ENCODE assay signal across 8 cellular contexts in the genomic region with DNA sequence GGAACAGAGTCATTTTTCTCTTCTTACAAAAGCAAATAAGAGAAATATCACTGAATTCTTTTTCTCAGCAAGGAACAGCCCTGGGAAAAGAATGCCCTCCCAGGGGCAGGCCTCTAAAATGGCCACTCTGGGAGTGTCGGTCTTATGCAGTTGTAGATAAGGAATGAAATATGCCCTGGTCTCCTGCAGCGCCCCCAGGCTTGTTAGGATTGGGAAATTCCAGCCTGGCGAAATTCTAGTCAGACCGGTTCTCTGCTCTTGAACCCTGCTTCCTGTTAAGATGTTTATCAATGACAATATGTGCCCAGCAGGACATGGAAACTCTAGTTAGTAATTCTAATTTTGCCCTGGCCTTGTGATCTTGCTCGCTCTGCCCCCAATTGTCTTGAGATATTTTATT.
DNase-seq lines count a peak whose midpoint lies in the region; ATAC-seq and TF ChIP-seq lines count a peak whose summit lies in the region.
"Not testable (repeated sequence)": the region's sequence is repeated elsewhere in the genome, so short reads cannot be mapped to it uniquely, and the experiment has no call there.

No MANE protein-coding gene starts in this region.

- not testable (repeated sequence) for H3K79me2 ChIP-seq in HCT116 (ENCODE audit: insufficient read depth, low read length); trophoblast cell (ENCODE audit: control insufficient read depth, insufficient read depth, low read length, poor library complexity)

- not testable (repeated sequence) for H2BK12ac ChIP-seq in trophoblast cell (ENCODE audit: low read length)

- not testable (repeated sequence) for H3K18ac ChIP-seq in trophoblast cell (ENCODE audit: low read length)

- not testable (repeated sequence) for H3K4me2 ChIP-seq in HCT116 (ENCODE audit: low read length); trophoblast cell (ENCODE audit: low read length)

- BruUV-seq in Caco-2 (replicated peaks; lab: Mats Ljungman, UMichigan); HCT116 (replicated peaks; lab: Mats Ljungman, UMichigan): not testable (repeated sequence)

- not testable (repeated sequence) for H3K4me3 Mint-ChIP-seq in Caco-2 (ENCODE audit: unreplicated experiment); WTC11; endodermal cell

- not testable (repeated sequence) for H2AK5ac ChIP-seq in trophoblast cell (ENCODE audit: low read length)

- H3K27ac Mint-ChIP-seq in Caco-2 (ENCODE audit: unreplicated experiment): peak overlapping the region; percentile 7
- H3K27ac Mint-ChIP-seq in WTC11, endodermal cell: not testable (repeated sequence)

- intact Hi-C loops in Caco-2 (cut with micrococcal nuclease; ENCODE audit: unreplicated experiment): loop anchor here (5.0 kb wide), 1 partner anchor 39 kb away; no protein-coding TSS in a partner anchor
- intact Hi-C loops in HCT116 (cut with micrococcal nuclease): not testable (repeated sequence)

- H3K79me1 ChIP-seq in trophoblast cell (ENCODE audit: low read length): peaks cover 12% of the 10 kb centered on the region

- not testable (repeated sequence) for H4K91ac ChIP-seq in trophoblast cell (ENCODE audit: low read depth, low read length)

- POLR2A ChIA-PET in Caco-2 (lab: Charles Lee); HCT116 (lab: Charles Lee); WTC11 (lab: Charles Lee): not testable (repeated sequence)

- CTCF ChIA-PET in Caco-2 (lab: Charles Lee); HCT116 (lab: Charles Lee); WTC11 (lab: Charles Lee): not testable (repeated sequence)

- not testable (repeated sequence) for H4K8ac ChIP-seq in trophoblast cell (ENCODE audit: low read depth, low read length)

- H2BK5ac ChIP-seq in trophoblast cell (ENCODE audit: low read depth, low read length, poor library complexity): not testable (repeated sequence)

- not testable (repeated sequence) for H3K4ac ChIP-seq in trophoblast cell (ENCODE audit: low read depth, low read length)

- H3K4me1 ChIP-seq in Caco-2 (peaks cover 29% of the 10 kb centered on the region), HCT116 (ENCODE audit: control insufficient read depth in 1 of 2, insufficient read depth in 2 of 2, low read length in 2 of 2) (peaks cover 12 to 27% of the 10 kb centered on the region in 2 experiments)
- H3K4me1 ChIP-seq in endodermal cell (ENCODE audit: control insufficient read depth, insufficient read depth, low read length); iPS DF 6.9 (ENCODE audit: control insufficient read depth, insufficient read depth, low read length); trophoblast cell (ENCODE audit: control insufficient read depth in 1 of 2, insufficient read depth in 2 of 2, low read length in 2 of 2): not testable (repeated sequence)

- peaks cover 29% of the 10 kb centered on the region for H3K9me3 ChIP-seq in Caco-2
- H3K9me3 ChIP-seq in HCT116 (ENCODE audit: control insufficient read depth in 1 of 2, insufficient read depth in 1 of 2, low read depth in 1 of 2, low read length in 2 of 2); iPS DF 6.9 (ENCODE audit: control insufficient read depth, insufficient read depth, low read length); trophoblast cell (ENCODE audit: insufficient read depth, low read depth, low read length): not testable (repeated sequence)
- peaks cover 23% of the 10 kb centered on the region for H3K9me3 ChIP-seq in endodermal cell (ENCODE audit: control insufficient read depth, low read length)

- H4K20me1 ChIP-seq in HCT116 (ENCODE audit: insufficient read depth): not testable (repeated sequence)

- not testable (repeated sequence) for H3K27me3 Mint-ChIP-seq in Caco-2 (ENCODE audit: insufficient read depth, unreplicated experiment); WTC11 (ENCODE audit: low read depth); endodermal cell (ENCODE audit: insufficient read depth)

- H3K27ac ChIP-seq in HCT116 (ENCODE audit: low read depth, low read length); endodermal cell (ENCODE audit: low read depth, low read length); iPS DF 6.9 (ENCODE audit: low read length); trophoblast cell (ENCODE audit: low read depth, low read length): not testable (repeated sequence)

- H4K12ac ChIP-seq in trophoblast cell (ENCODE audit: low read depth, low read length): not testable (repeated sequence)

- not testable (repeated sequence) for H3K14ac ChIP-seq in trophoblast cell (ENCODE audit: low read length)

- WGBS in endodermal cell (ENCODE audit: insufficient coverage in 1 of 2, insufficient read length in 1 of 2), 2 experiments: 94 to 97% methylated on average over 3 to 5 of the region's 5 CpGs
- no CpG with 5 or more reads among the region's 5 CpGs for WGBS in iPS DF 6.9 (ENCODE audit: insufficient coverage, insufficient read length)
- WGBS in trophoblast cell (ENCODE audit: extremely low coverage, insufficient coverage, insufficient read length): no CpG with 5 or more reads among the region's 5 CpGs

- peak; percentile 28; the same call in 1 of the 2 replicates for TF ChIP-seq EP300 in Ishikawa (IDR thresholded peaks at IDR 0.05; ENCODE audit: borderline replicate concordance)

- not testable (repeated sequence) for H3K23ac ChIP-seq in trophoblast cell (ENCODE audit: low read length)

- not testable (repeated sequence) for H3K9me2 ChIP-seq in HCT116 (ENCODE audit: insufficient read depth)

- not testable (repeated sequence) for H2AFZ ChIP-seq in HCT116 (ENCODE audit: low read depth, low read length, poor library complexity, severe bottlenecking); trophoblast cell (ENCODE audit: insufficient read depth, low read length, poor library complexity)

- H3K27me3 ChIP-seq in Caco-2 (replicated peaks; ENCODE audit: control insufficient read depth, insufficient read depth, low read length); HCT116 (ENCODE audit: insufficient read depth, low read length); endodermal cell (ENCODE audit: control insufficient read depth, insufficient read depth, low read length, poor library complexity, severe bottlenecking); iPS DF 6.9 (ENCODE audit: control insufficient read depth, insufficient read depth, low read length); trophoblast cell (ENCODE audit: insufficient read depth, low read length): not testable (repeated sequence)

- not testable (repeated sequence) for H3K9ac ChIP-seq in HCT116 (ENCODE audit: low read length); endodermal cell (ENCODE audit: extremely low read depth, low read length, poor library complexity, severe bottlenecking); trophoblast cell (ENCODE audit: low read length)

- DNase-seq in Caco-2: peak in 1 of 2 experiments; percentile 29
- DNase-seq in DMS53 (lab: John Stamatoyannopoulos, UW): peak; percentile 1
- DNase-seq in HCT116 (ENCODE audit: low read depth, low spot score): not testable (repeated sequence)
- DNase-seq in WTC11 (ENCODE audit: low spot score): peak; percentile 33
- DNase-seq in endodermal cell: peak; percentile 69
- DNase-seq in iPS DF 6.9 (ENCODE audit: low read depth, low spot score): peak; percentile 0
- DNase-seq in trophoblast cell: peak; percentile 91 to 96

- H3K36me3 Mint-ChIP-seq in Caco-2 (ENCODE audit: insufficient read depth, unreplicated experiment): not testable (repeated sequence)
- H3K36me3 Mint-ChIP-seq in WTC11 (peaks cover 38% of the 10 kb centered on the region), endodermal cell (ENCODE audit: low read depth) (peaks cover 11% of the 10 kb centered on the region)

- not testable (repeated sequence) for ATAC-seq in HCT116, WTC11

- TF ChIP-seq POLR2A in HCT116 (IDR thresholded peaks at IDR 0.05; ENCODE audit: borderline replicate concordance, extremely low read depth, insufficient read depth, insufficient read length): not testable (repeated sequence)

- H2BK120ac ChIP-seq in trophoblast cell (ENCODE audit: insufficient read depth, low read length, poor library complexity): not testable (repeated sequence)

- not testable (repeated sequence) for H3K4me3 ChIP-seq in Caco-2 (ENCODE audit: low read depth, low read length); HCT116 (replicated peaks in 1 of 2; ENCODE audit: low read depth in 1 of 2, low read length in 2 of 2); endodermal cell (ENCODE audit: low read length); iPS DF 6.9 (ENCODE audit: low read length); trophoblast cell (ENCODE audit: low read depth, low read length)

- peaks cover 49% of the 10 kb centered on the region for H3K9me3 Mint-ChIP-seq in Caco-2 (ENCODE audit: unreplicated experiment)
- H3K9me3 Mint-ChIP-seq in WTC11: peaks cover 45% of the 10 kb centered on the region
- peaks cover 38% of the 10 kb centered on the region for H3K9me3 Mint-ChIP-seq in endodermal cell

- RAD21 ChIA-PET in HCT116 (lab: Charles Lee; ENCODE audit: low non-redundant PET in 1 of 2, low total read pairs in 2 of 2, uncharacterized antibody in 2 of 2, unreplicated experiment in 2 of 2): not testable (repeated sequence)

- H3K4me1 Mint-ChIP-seq in Caco-2 (ENCODE audit: low read depth, unreplicated experiment): peaks cover 25% of the 10 kb centered on the region
- H3K4me1 Mint-ChIP-seq in WTC11: peaks cover 14% of the 10 kb centered on the region
- H3K4me1 Mint-ChIP-seq in endodermal cell: not testable (repeated sequence)

- TF ChIP-seq CTCF in Caco-2 (IDR thresholded peaks at IDR 0.05; ENCODE audit: insufficient read depth in 1 of 2, low read depth in 1 of 2, low read length in 1 of 2, severe bottlenecking in 1 of 2, unreplicated experiment in 1 of 2); HCT116 (IDR thresholded peaks at IDR 0.05 in 2 of 3, conservative IDR thresholded peaks at IDR 0.05 in 1 of 3; ENCODE audit: borderline replicate concordance in 1 of 3, insufficient read depth in 1 of 3, low read depth in 2 of 3, low read length in 2 of 3); WTC11 (IDR thresholded peaks at IDR 0.05); endodermal cell (conservative IDR thresholded peaks at IDR 0.05): not testable (repeated sequence)

- not testable (repeated sequence) for TF ChIP-seq RAD21 in HCT116 (IDR thresholded peaks at IDR 0.05; ENCODE audit: low read depth); Ishikawa (IDR thresholded peaks at IDR 0.05; ENCODE audit: low read depth)

- H3K36me3 ChIP-seq in Caco-2 (ENCODE audit: control insufficient read depth, insufficient read depth, low read length); HCT116 (ENCODE audit: control insufficient read depth in 1 of 2, insufficient read depth in 2 of 2, low read length in 2 of 2); endodermal cell (ENCODE audit: control insufficient read depth, insufficient read depth, low read length); iPS DF 6.9 (ENCODE audit: control insufficient read depth, insufficient read depth, low read length); trophoblast cell (ENCODE audit: control insufficient read depth in 1 of 2, insufficient read depth in 2 of 2, low read length in 2 of 2): not testable (repeated sequence)
